ENCODE assay signal across 16 cellular contexts in the genomic region with DNA sequence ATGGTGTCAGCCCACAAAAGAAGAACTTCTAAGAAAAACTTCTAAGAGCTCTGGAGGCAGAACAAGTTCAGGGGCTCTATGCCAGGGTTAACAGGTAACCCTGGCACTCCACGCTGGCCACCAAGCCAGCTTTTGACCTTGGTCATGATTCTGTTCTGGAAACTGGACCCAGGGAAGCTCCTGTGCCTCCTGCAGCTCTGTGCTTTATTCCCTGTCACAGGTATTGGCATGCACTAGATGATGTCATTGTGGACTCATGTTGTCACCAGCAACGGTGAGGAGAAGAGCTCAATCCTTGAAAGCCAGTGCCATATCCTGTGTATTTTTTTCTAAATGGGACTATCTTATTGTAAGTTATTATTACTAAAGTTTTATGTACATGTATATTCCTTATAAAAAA.
"Had no signal": no experiment of that assay in that cellular context is flagged by ENCODE, and none has a peak within 500 bp of the region (broad histone marks: within the 10 kb centered on the region; RNA-seq: fewer than 3 reads in every experiment).

No MANE protein-coding gene starts in this region.

- H3K4me3 ChIP-seq: gastrocnemius medialis, heart left ventricle, ovary, tibial artery, uterus had no signal

- H3K27ac Mint-ChIP-seq: activated CD4-positive, alpha-beta memory T cell treated with anti-CD3 and anti-CD28 coated beads, Interleukin-2, amount 10 ng/mL, durations not matched to agents 7 days and 5 days; activated naive CD8-positive, alpha-beta T cell treated with anti-CD3 and anti-CD28 coated beads for 36 hours; brain; immature natural killer cell; stimulated activated effector memory CD8-positive, alpha-beta T cell treated with anti-CD3 and anti-CD28 coated beads, Interleukin-12 subunit alpha, Interleukin-12 subunit beta, amount 100 ng/mL, for 72 hours had no signal

- DNase-seq: activated CD4-positive, alpha-beta memory T cell treated with anti-CD3 and anti-CD28 coated beads, Interleukin-2, amount 10 ng/mL, durations not matched to agents 7 days and 5 days; activated naive CD8-positive, alpha-beta T cell treated with anti-CD3 and anti-CD28 coated beads for 36 hours; amygdala; cortex of kidney; effector CD8-positive, alpha-beta T cell; gastrocnemius medialis; heart left ventricle; immature natural killer cell; left colon; naive B cell; ovary; tibial artery; uterus had no signal

- H3K27ac ChIP-seq: heart left ventricle, ovary, tibial artery, uterus, VCaP had no signal

- H3K4me1 ChIP-seq: tibial artery, uterus had no signal

- H3K27me3 Mint-ChIP-seq: activated CD4-positive, alpha-beta memory T cell treated with anti-CD3 and anti-CD28 coated beads, Interleukin-2, amount 10 ng/mL, durations not matched to agents 7 days and 5 days had no signal

- H3K9me3 ChIP-seq: gastrocnemius medialis, heart left ventricle, ovary, tibial artery, uterus had no signal

- H3K4me3 Mint-ChIP-seq: activated CD4-positive, alpha-beta memory T cell treated with anti-CD3 and anti-CD28 coated beads, Interleukin-2, amount 10 ng/mL, durations not matched to agents 7 days and 5 days; activated naive CD8-positive, alpha-beta T cell treated with anti-CD3 and anti-CD28 coated beads for 36 hours; brain; immature natural killer cell; naive B cell; stimulated activated effector memory CD8-positive, alpha-beta T cell treated with anti-CD3 and anti-CD28 coated beads, Interleukin-12 subunit alpha, Interleukin-12 subunit beta, amount 100 ng/mL, for 72 hours had no signal

- H3K36me3 ChIP-seq: gastrocnemius medialis, heart left ventricle, ovary, tibial artery, uterus had no signal

- H3K9me3 Mint-ChIP-seq: activated CD4-positive, alpha-beta memory T cell treated with anti-CD3 and anti-CD28 coated beads, Interleukin-2, amount 10 ng/mL, durations not matched to agents 7 days and 5 days; activated naive CD8-positive, alpha-beta T cell treated with anti-CD3 and anti-CD28 coated beads for 36 hours; immature natural killer cell; naive B cell; stimulated activated effector memory CD8-positive, alpha-beta T cell treated with anti-CD3 and anti-CD28 coated beads, Interleukin-12 subunit alpha, Interleukin-12 subunit beta, amount 100 ng/mL, for 72 hours had no signal

- ATAC-seq: gastrocnemius medialis, heart left ventricle, left colon had no signal

- H3K36me3 Mint-ChIP-seq: activated naive CD8-positive, alpha-beta T cell treated with anti-CD3 and anti-CD28 coated beads for 36 hours; brain; naive B cell; stimulated activated effector memory CD8-positive, alpha-beta T cell treated with anti-CD3 and anti-CD28 coated beads, Interleukin-12 subunit alpha, Interleukin-12 subunit beta, amount 100 ng/mL, for 72 hours had no signal

- H3K27me3 ChIP-seq: gastrocnemius medialis, heart left ventricle, ovary, tibial artery, uterus had no signal

- H3K4me1 Mint-ChIP-seq: activated CD4-positive, alpha-beta memory T cell treated with anti-CD3 and anti-CD28 coated beads, Interleukin-2, amount 10 ng/mL, durations not matched to agents 7 days and 5 days; activated naive CD8-positive, alpha-beta T cell treated with anti-CD3 and anti-CD28 coated beads for 36 hours; immature natural killer cell; naive B cell; stimulated activated effector memory CD8-positive, alpha-beta T cell treated with anti-CD3 and anti-CD28 coated beads, Interleukin-12 subunit alpha, Interleukin-12 subunit beta, amount 100 ng/mL, for 72 hours had no signal
